Comparison of ENCODE assay signal across 1 cellular context in genomic region chr6:82641677-82642076, GRCh38.
A peak's percentile ranks its signal among the peaks of the same experiment; 100 is the strongest.
TF ChIP-seq lines count a peak whose summit lies in the region.

No MANE protein-coding gene starts in this region.

TF ChIP-seq in HepG2, 621 proteins besides CTCF, POLR2A, EP300 and RAD21 (continued from another document):
- no peak for TF ChIP-seq ETS1 (CRISPR knock-in tag; IDR thresholded peaks at IDR 0.05)
- peak; percentile 69 for TF ChIP-seq MNT (IDR thresholded peaks at IDR 0.05)
- no peak for TF ChIP-seq HNRNPH1 (optimal IDR thresholded peaks at IDR 0.05; ENCODE audit: low read depth, low read length)
- no peak for TF ChIP-seq SNAPC5 (CRISPR knock-in tag; IDR thresholded peaks at IDR 0.05; ENCODE audit: borderline replicate concordance)
- no peak for TF ChIP-seq STAG1 (CRISPR knock-in tag; IDR thresholded peaks at IDR 0.05)
- TF ChIP-seq ZNF703 (CRISPR knock-in tag; IDR thresholded peaks at IDR 0.05; ENCODE audit: borderline replicate concordance), result no peak
